ENCODE assay signal across 21 cellular contexts in the genomic region with DNA sequence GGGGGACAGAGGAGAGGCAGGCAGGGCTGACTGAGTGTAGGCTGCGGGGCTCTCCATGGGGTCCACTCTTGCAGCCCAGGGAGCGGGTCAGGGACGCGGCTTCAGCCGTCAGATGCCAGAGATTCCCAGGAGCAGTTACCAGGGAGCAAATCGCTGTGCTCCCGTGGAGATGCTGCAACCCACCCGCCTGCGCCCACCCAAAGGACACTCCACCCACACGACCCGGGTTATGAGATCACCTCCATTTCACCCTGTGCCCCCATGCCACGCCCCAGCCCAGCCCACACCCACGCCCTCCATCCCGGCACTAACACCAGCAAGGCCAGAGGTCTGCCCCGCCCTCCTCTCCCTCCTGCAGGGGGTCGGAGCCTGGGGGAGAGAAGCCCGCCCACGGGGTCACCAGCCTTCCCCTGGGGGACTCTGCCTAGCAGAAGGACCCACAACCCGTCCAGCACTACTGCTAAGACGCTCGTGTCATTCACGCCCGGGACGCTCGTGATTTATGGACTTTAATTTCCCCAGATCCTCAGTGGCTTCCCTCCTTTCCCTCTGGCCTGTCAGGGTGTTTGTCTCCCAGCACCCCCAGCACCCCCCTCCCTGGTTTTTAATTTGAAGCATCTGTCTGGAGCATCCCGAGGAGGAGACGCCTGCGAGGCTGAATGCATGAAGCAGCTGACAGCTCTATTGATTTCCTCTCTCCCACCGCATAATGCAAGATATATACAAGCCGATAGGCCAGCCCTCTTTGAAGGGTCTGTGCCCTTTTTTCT.
"Had no signal": no experiment of that assay in that cellular context is flagged by ENCODE, and none has a peak within 500 bp of the region (broad histone marks: within the 10 kb centered on the region; RNA-seq: fewer than 3 reads in every experiment).

No MANE protein-coding gene starts in this region.

- H3K9me3 Mint-ChIP-seq: activated T-cell treated with anti-CD3 and anti-CD28 coated beads, Interleukin-2, amount 50 U/mL, for 72 hours; dendritic cell treated with granulocyte-macrophage colony-stimulating factor and Interleukin-4, amounts not matched to agents 40 ng/mL and 50 ng/mL, for 4 days; effector memory CD8-positive, alpha-beta T cell; stimulated activated naive CD8-positive, alpha-beta T cell treated with anti-CD3 and anti-CD28 coated beads, Interleukin-15, Interleukin-2, amounts not matched to agents 100 ng/mL and 50 ng/mL, for 24 hours; T-helper 1 cell treated with Interleukin-12 subunit alpha and Interleukin-12 subunit beta and Interleukin-4 antibody, amounts not matched to agents 30 μg/mL and 1 μg/mL, for 36 hours had no signal

- H3K4me3 ChIP-seq: cardiac muscle cell, ovary, right lobe of liver, tibial nerve, uterus had no signal

- H3K36me3 ChIP-seq: cardiac muscle cell, ovary, right lobe of liver, tibial nerve, uterus had no signal

- H3K4me1 ChIP-seq: uterus had no signal

- H3K27me3 ChIP-seq: cardiac muscle cell, ovary, right lobe of liver, uterus had no signal

- H3K27ac Mint-ChIP-seq: activated naive CD8-positive, alpha-beta T cell; activated T-cell treated with anti-CD3 and anti-CD28 coated beads, Interleukin-2, amount 50 U/mL, for 72 hours; dendritic cell treated with granulocyte-macrophage colony-stimulating factor and Interleukin-4, amounts not matched to agents 40 ng/mL and 50 ng/mL, for 4 days; effector memory CD8-positive, alpha-beta T cell; stimulated activated naive CD8-positive, alpha-beta T cell treated with anti-CD3 and anti-CD28 coated beads, Interleukin-15, Interleukin-2, amounts not matched to agents 100 ng/mL and 50 ng/mL, for 24 hours; T-helper 1 cell treated with Interleukin-12 subunit alpha and Interleukin-12 subunit beta and Interleukin-4 antibody, amounts not matched to agents 30 μg/mL and 1 μg/mL, for 36 hours had no signal

- H3K9me3 ChIP-seq: ovary, right lobe of liver, tibial nerve, uterus had no signal

- H3K27ac ChIP-seq: cardiac muscle cell, ovary, right lobe of liver, tibial nerve, uterus had no signal

- H3K4me3 Mint-ChIP-seq: activated naive CD8-positive, alpha-beta T cell; activated T-cell treated with anti-CD3 and anti-CD28 coated beads, Interleukin-2, amount 50 U/mL, for 72 hours; dendritic cell treated with granulocyte-macrophage colony-stimulating factor and Interleukin-4, amounts not matched to agents 40 ng/mL and 50 ng/mL, for 4 days; effector memory CD8-positive, alpha-beta T cell; stimulated activated naive CD8-positive, alpha-beta T cell treated with anti-CD3 and anti-CD28 coated beads, Interleukin-15, Interleukin-2, amounts not matched to agents 100 ng/mL and 50 ng/mL, for 24 hours; T-helper 1 cell treated with Interleukin-12 subunit alpha and Interleukin-12 subunit beta and Interleukin-4 antibody, amounts not matched to agents 30 μg/mL and 1 μg/mL, for 36 hours had no signal

- ATAC-seq: activated T-cell treated with anti-CD3 and anti-CD28 coated beads, Interleukin-2, amount 50 U/mL, for 72 hours; effector memory CD8-positive, alpha-beta T cell; left lobe of liver; right lobe of liver had no signal

- DNase-seq: activated CD4-positive, alpha-beta T cell treated with anti-CD3 and anti-CD28 coated beads, Interleukin-2, amount 50 U/mL, for 4 hours; activated CD4-positive, CD25-positive, alpha-beta regulatory T cell treated with anti-CD3 and anti-CD28 coated beads, Interleukin-2, amount 50 U/mL, for 72 hours; activated effector memory CD4-positive, alpha-beta T cell treated with anti-CD3 and anti-CD28 coated beads, Interleukin-2, amount 50 U/mL, for 16 hours; activated T-cell treated with anti-CD3 and anti-CD28 coated beads, Interleukin-2, amount 50 U/mL, for 72 hours; effector memory CD8-positive, alpha-beta T cell; hypothalamus; midbrain; ovary; right lobe of liver; small intestine; stimulated activated CD4-positive, alpha-beta T cell treated with anti-CD3 and anti-CD28 coated beads, Interleukin-15, amount 100 ng/mL, for 24 hours; stimulated activated CD4-positive, alpha-beta T cell treated with anti-CD3 and anti-CD28 coated beads, Interleukin-2, amount 100 ng/mL, for 48 hours; uterus had no signal

- FAIRE-seq: keratinocyte, small intestine had no signal
